Comparison of ENCODE assay signal across 11 cellular contexts in genomic region chr2:125160947-125161346, GRCh38.
"Had no signal": no experiment of that assay in that cellular context is flagged by ENCODE, and none has a peak within 500 bp of the region (broad histone marks: within the 10 kb centered on the region; RNA-seq: fewer than 3 reads in every experiment).

No MANE protein-coding gene starts in this region.

- H3K4me3 ChIP-seq: GM23248, GM23338, HAP-1 had no signal

- H3K36me3 ChIP-seq: HAP-1 had no signal

- H3K4me2 ChIP-seq: GM23338 had no signal

- ATAC-seq: GM23338, HCT116 had no signal

- DNase-seq: GM23248, GOT3, H7, H9, HCEC 1CT, HFFc6 had no signal

- H3K9ac ChIP-seq: GM23248 had no signal

- FAIRE-seq: H1, H54 had no signal

- H2AFZ ChIP-seq: GM23248, GM23338 had no signal

- H3K4me1 ChIP-seq: HAP-1 had no signal

- H3K9me3 ChIP-seq: HAP-1 had no signal

- H3K27ac ChIP-seq: GM23248 had no signal
